ENCODE assay signal across 8 cellular contexts in the genomic region with DNA sequence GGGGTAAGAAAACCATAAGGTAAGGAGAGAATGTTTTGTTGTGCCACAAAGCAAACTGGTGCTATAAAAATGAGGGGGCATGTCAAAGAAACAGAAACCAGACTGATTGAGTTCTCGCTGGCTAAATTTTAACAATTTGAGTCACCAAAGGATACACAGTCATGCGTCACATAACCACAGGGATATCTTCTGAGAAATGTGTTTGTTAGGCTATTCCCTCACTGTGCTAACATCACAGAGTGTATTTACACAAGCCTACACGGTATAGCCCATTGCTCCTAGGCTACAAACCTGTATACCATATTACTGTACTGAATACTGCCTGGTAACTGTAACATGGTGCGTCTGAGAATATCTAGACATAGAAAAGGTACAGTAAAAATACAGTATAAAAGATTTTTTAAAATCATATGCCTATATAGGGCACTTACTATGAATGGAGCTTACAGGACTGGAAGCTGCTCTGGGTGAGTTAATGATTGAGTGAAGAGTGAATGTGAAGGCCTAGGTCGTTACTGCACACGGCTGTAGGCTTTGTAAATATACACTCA. TPM values are rescaled to one million over a fixed set of nuclear protein-coding genes. Genes with fewer than 3 reads are reported as not detected.
DNase-seq lines count a peak whose midpoint lies in the region; ATAC-seq and TF ChIP-seq lines count a peak whose summit lies in the region.

No MANE protein-coding gene starts in this region.

- peaks cover 0 to 47% (median 25%) of the 10 kb centered on the region in 11 experiments; a peak in 14 of 22 replicates for H4K20me1 ChIP-seq in BLaER1 treated with 17β-estradiol and CSF1 and Interleukin-3, amounts not matched to agents 10 nM and 100 nM
- H4K20me1 ChIP-seq in GM23338 (replicated peaks; ENCODE audit: insufficient read depth) = no peaks in the 10 kb centered on the region

- peak overlapping the region; percentile 60 to 88 (median 71) for H3K4me2 ChIP-seq in BLaER1 treated with 17β-estradiol and CSF1 and Interleukin-3, amounts not matched to agents 10 nM and 100 nM
- no peak overlapping the region for H3K4me2 ChIP-seq in GM23338

- H3K36me3 Mint-ChIP-seq in GM23338 (ENCODE audit: low read depth) = peaks cover 15% of the 10 kb centered on the region

- H3K27ac ChIP-seq in BLaER1 treated with 17β-estradiol and CSF1 and Interleukin-3, amounts not matched to agents 10 nM and 100 nM = peak overlapping the region; percentile 36 to 76 (median 70); a peak in 21 of 22 replicates
- peak overlapping the region; percentile 69 to 85 for H3K27ac ChIP-seq in liver (ENCODE audit: low read depth in 1 of 2, low read length in 2 of 2)
- no peak overlapping the region for H3K27ac ChIP-seq in GM23338 (ENCODE audit: low read depth)

- no peaks in the 10 kb centered on the region for H3K9me2 ChIP-seq in GM23338 (ENCODE audit: insufficient read depth)

- H3K9me3 ChIP-seq in BLaER1 treated with 17β-estradiol and CSF1 and Interleukin-3, amounts not matched to agents 10 nM and 100 nM (replicated peaks in 1 of 11) = peaks cover 16 to 34% (median 26%) of the 10 kb centered on the region in 11 experiments; a peak in 21 of 22 replicates
- H3K9me3 ChIP-seq in liver (ENCODE audit: control insufficient read depth in 4 of 4, low read length in 3 of 4) = no peaks in the 10 kb centered on the region

- no peaks in the 10 kb centered on the region for H3K27me3 Mint-ChIP-seq in GM23338 (ENCODE audit: insufficient read depth, low read depth, poor library complexity)

- H3K9ac ChIP-seq in BLaER1 treated with 17β-estradiol and CSF1 and Interleukin-3, amounts not matched to agents 10 nM and 100 nM = peak overlapping the region in 9 of 11 experiments; percentile 13 to 52 (median 37); a peak in 9 of 22 replicates
- peak overlapping the region in 1 of 2 donors; percentile 61 for H3K9ac ChIP-seq in liver (ENCODE audit: low read depth in 1 of 2, low read length in 2 of 2)

- TF ChIP-seq RAD21 in liver (IDR thresholded peaks at IDR 0.05) = peak in 1 of 2 donors; percentile 16

- no peak overlapping the region for H3K27ac Mint-ChIP-seq in GM23338

- H2AFZ ChIP-seq in GM23338 = no peak overlapping the region

- peak overlapping the region in 1 of 10 experiments; percentile 18; a peak in 1 of 20 replicates for H3K4me3 ChIP-seq in BLaER1 treated with 17β-estradiol and CSF1 and Interleukin-3, amounts not matched to agents 10 nM and 100 nM
- H3K4me3 ChIP-seq in WI38 (ENCODE audit: low read depth, low read length) (peak overlapping the region; percentile 46), liver (ENCODE audit: low read depth in 1 of 3, low read length in 3 of 3) (peak overlapping the region in 1 of 3 donors; percentile 47), GM23338 (no peak overlapping the region)

- no peaks in the 10 kb centered on the region for H3F3A ChIP-seq in GM23338 (replicated peaks; ENCODE audit: low read depth)

- TF ChIP-seq CTCF in WI38 (IDR thresholded peaks at IDR 0.05; ENCODE audit: low read depth, low read length) (no peak), liver (IDR thresholded peaks at IDR 0.05; ENCODE audit: low read depth, low read length, missing input control) (no peak), GM23338 (conservative IDR thresholded peaks at IDR 0.05; ENCODE audit: low read depth in 2 of 2) (no peak)

- peaks cover 16 to 33% (median 22%) of the 10 kb centered on the region in 11 experiments; a peak in 21 of 22 replicates for H3K36me3 ChIP-seq in BLaER1 treated with 17β-estradiol and CSF1 and Interleukin-3, amounts not matched to agents 10 nM and 100 nM
- no peaks in the 10 kb centered on the region for H3K36me3 ChIP-seq in liver (ENCODE audit: control insufficient read depth in 4 of 4, insufficient read depth in 3 of 4, low read depth in 1 of 4, low read length in 3 of 4)
- no peaks in the 10 kb centered on the region for H3K36me3 ChIP-seq in GM23338 (ENCODE audit: insufficient read depth)

- H3K4me1 ChIP-seq in BLaER1 treated with 17β-estradiol and CSF1 and Interleukin-3, amounts not matched to agents 10 nM and 100 nM = peaks cover 19 to 48% (median 24%) of the 10 kb centered on the region in 10 experiments
- peaks cover 5 to 34% (median 11%) of the 10 kb centered on the region in 4 donors for H3K4me1 ChIP-seq in liver (ENCODE audit: control insufficient read depth in 4 of 4, insufficient read depth in 4 of 4, low read length in 3 of 4)
- no peaks in the 10 kb centered on the region for H3K4me1 ChIP-seq in GM23338 (ENCODE audit: insufficient read depth)

- H3K27me3 ChIP-seq in BLaER1 treated with 17β-estradiol and CSF1 and Interleukin-3, amounts not matched to agents 10 nM and 100 nM = no peaks in the 10 kb centered on the region
- H3K27me3 ChIP-seq in liver (ENCODE audit: control insufficient read depth in 4 of 4, insufficient read depth in 4 of 4, low read length in 3 of 4) (no peaks in the 10 kb centered on the region), GM23338 (ENCODE audit: insufficient read depth) (no peaks in the 10 kb centered on the region)

- DNase-seq in iPS-NIHi11 (ENCODE audit: low spot score) = no peak
- no peak for DNase-seq in NCI-H2227 (lab: John Stamatoyannopoulos, UW; ENCODE audit: unreplicated experiment)
- no peak for DNase-seq in GM23338 (ENCODE audit: low spot score)

- ATAC-seq in GM18873 (IDR thresholded peaks at IDR 0.05; ENCODE audit: low FRiP score, unreplicated experiment) (peak; percentile 94), HG03064 (IDR thresholded peaks at IDR 0.05; ENCODE audit: low read depth, unreplicated experiment) (peak; percentile 96), GM23338 (no peak)

- H3K4me3 Mint-ChIP-seq in GM23338 = no peak overlapping the region

- H3K4me1 Mint-ChIP-seq in GM23338 = no peaks in the 10 kb centered on the region

- H3K79me2 ChIP-seq in GM23338 (replicated peaks; ENCODE audit: insufficient read depth) = peaks cover 91% of the 10 kb centered on the region

- 29% methylated on average over 6 of the region's 6 CpGs for WGBS in liver

- H3K9me3 Mint-ChIP-seq in GM23338 = peaks cover 2% of the 10 kb centered on the region; the same call in 2 of the 3 replicates

TF ChIP-seq in liver, 16 proteins besides CTCF, POLR2A, EP300 and RAD21 (continues in another document):
- TF ChIP-seq SP1 (IDR thresholded peaks at IDR 0.05) (peak; percentile 72), HNF4A (conservative IDR thresholded peaks at IDR 0.05) (peak; percentile 45 to 46), FOXA1 (IDR thresholded peaks at IDR 0.05) (peak; percentile 80), RXRA (IDR thresholded peaks at IDR 0.05) (peak; percentile 46 to 62), FOXA2 (IDR thresholded peaks at IDR 0.05) (peak; percentile 92), EGR1 (IDR thresholded peaks at IDR 0.05; ENCODE audit: low read depth in 2 of 2) (peak in 1 of 2 donors; percentile 30), HNF4G (IDR thresholded peaks at IDR 0.05) (no peak)
- TF ChIP-seq, protein P1, sequence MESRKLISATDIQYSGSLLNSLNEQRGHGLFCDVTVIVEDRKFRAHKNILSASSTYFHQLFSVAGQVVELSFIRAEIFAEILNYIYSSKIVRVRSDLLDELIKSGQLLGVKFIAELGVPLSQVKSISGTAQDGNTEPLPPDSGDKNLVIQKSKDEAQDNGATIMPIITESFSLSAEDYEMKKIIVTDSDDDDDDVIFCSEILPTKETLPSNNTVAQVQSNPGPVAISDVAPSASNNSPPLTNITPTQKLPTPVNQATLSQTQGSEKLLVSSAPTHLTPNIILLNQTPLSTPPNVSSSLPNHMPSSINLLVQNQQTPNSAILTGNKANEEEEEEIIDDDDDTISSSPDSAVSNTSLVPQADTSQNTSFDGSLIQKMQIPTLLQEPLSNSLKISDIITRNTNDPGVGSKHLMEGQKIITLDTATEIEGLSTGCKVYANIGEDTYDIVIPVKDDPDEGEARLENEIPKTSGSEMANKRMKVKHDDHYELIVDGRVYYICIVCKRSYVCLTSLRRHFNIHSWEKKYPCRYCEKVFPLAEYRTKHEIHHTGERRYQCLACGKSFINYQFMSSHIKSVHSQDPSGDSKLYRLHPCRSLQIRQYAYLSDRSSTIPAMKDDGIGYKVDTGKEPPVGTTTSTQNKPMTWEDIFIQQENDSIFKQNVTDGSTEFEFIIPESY (IDR thresholded peaks at IDR 0.05) = peak; percentile 49
- TF ChIP-seq, protein P2, sequence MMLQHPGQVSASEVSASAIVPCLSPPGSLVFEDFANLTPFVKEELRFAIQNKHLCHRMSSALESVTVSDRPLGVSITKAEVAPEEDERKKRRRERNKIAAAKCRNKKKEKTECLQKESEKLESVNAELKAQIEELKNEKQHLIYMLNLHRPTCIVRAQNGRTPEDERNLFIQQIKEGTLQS (IDR thresholded peaks at IDR 0.05) = peak; percentile 34

TF ChIP-seq in GM23338, 12 proteins besides CTCF, POLR2A, EP300 and RAD21:
- no peak for TF ChIP-seq NANOG (IDR thresholded peaks at IDR 0.05; ENCODE audit: borderline replicate concordance)
- TF ChIP-seq ZNF331 (CRISPR knock-in tag; IDR thresholded peaks at IDR 0.05; ENCODE audit: low read depth) = no peak
- TF ChIP-seq, protein P3, sequence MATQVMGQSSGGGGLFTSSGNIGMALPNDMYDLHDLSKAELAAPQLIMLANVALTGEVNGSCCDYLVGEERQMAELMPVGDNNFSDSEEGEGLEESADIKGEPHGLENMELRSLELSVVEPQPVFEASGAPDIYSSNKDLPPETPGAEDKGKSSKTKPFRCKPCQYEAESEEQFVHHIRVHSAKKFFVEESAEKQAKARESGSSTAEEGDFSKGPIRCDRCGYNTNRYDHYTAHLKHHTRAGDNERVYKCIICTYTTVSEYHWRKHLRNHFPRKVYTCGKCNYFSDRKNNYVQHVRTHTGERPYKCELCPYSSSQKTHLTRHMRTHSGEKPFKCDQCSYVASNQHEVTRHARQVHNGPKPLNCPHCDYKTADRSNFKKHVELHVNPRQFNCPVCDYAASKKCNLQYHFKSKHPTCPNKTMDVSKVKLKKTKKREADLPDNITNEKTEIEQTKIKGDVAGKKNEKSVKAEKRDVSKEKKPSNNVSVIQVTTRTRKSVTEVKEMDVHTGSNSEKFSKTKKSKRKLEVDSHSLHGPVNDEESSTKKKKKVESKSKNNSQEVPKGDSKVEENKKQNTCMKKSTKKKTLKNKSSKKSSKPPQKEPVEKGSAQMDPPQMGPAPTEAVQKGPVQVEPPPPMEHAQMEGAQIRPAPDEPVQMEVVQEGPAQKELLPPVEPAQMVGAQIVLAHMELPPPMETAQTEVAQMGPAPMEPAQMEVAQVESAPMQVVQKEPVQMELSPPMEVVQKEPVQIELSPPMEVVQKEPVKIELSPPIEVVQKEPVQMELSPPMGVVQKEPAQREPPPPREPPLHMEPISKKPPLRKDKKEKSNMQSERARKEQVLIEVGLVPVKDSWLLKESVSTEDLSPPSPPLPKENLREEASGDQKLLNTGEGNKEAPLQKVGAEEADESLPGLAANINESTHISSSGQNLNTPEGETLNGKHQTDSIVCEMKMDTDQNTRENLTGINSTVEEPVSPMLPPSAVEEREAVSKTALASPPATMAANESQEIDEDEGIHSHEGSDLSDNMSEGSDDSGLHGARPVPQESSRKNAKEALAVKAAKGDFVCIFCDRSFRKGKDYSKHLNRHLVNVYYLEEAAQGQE (IDR thresholded peaks at IDR 0.05; ENCODE audit: unreplicated experiment) = no peak

RNA-seq across cellular contexts. Expression of a gene that starts 50.1 kb away (rescaled TPM):
- 10 to 100 TPM; 22.9 to 56.9 TPM for total RNA-seq in liver
- 1 to 10 TPM; 4.0 to 9.3 TPM for polyA plus RNA-seq in liver
- 33.3 and 34.7 TPM in 2 replicates for total RNA-seq in GM23338 (2014; rRNA removed; shearing (Covaris generic))
- 22.0 and 25.8 TPM in 2 replicates for polyA plus RNA-seq in GM23338 (2016; fragmentation: Nextera tagmentation; extraction: Ambion mirVana)
